In genomic region chr5:692530-693041, GRCh38 we compare ENCODE assay signal across 8 cellular contexts. TPM values are rescaled to one million over a fixed set of nuclear protein-coding genes. Genes with fewer than 3 reads are reported as not detected.
DNase-seq lines count a peak whose midpoint lies in the region; ATAC-seq, FAIRE-seq and TF ChIP-seq lines count a peak whose summit lies in the region.
"Not testable (repeated sequence)": the region's sequence is repeated elsewhere in the genome, so short reads cannot be mapped to it uniquely, and the experiment has no call there.

No MANE protein-coding gene starts in this region.

- not testable (repeated sequence) for FAIRE-seq in kidney (lab: Jason Lieb, UNC); pancreas (lab: Jason Lieb, UNC)

- not testable (repeated sequence) for H3K27ac Mint-ChIP-seq in activated CD4-positive, alpha-beta memory T cell treated with anti-CD3 and anti-CD28 coated beads, Interleukin-2, amount 10 ng/mL, durations not matched to agents 7 days and 5 days

- H3K9me3 ChIP-seq in kidney (ENCODE audit: control insufficient read depth in 1 of 2, low read length in 2 of 2); pancreas; upper lobe of right lung: not testable (repeated sequence)

- intact Hi-C loops in kidney (cut with DNase I); pancreas (cut with DNase I); upper lobe of right lung (cut with DNase I): not testable (repeated sequence)

- H3K9ac ChIP-seq in kidney (ENCODE audit: low read length in 2 of 2): peak overlapping the region in 1 of 2 donors; percentile 58

- ATAC-seq in GM21717 (IDR thresholded peaks at IDR 0.05; ENCODE audit: unreplicated experiment) (peak; percentile 11), pancreas (peak; percentile 10 to 26 (median 11)), upper lobe of right lung (peak; percentile 9)

- not testable (repeated sequence) for H3K36me3 ChIP-seq in kidney (ENCODE audit: control insufficient read depth in 1 of 2, insufficient read depth in 2 of 2, low read length in 2 of 2); pancreas; upper lobe of right lung

- H3K9me3 Mint-ChIP-seq in activated CD4-positive, alpha-beta memory T cell treated with anti-CD3 and anti-CD28 coated beads, Interleukin-2, amount 10 ng/mL, durations not matched to agents 7 days and 5 days: not testable (repeated sequence)

- H3K27me3 ChIP-seq in pancreas, upper lobe of right lung: not testable (repeated sequence)

- TF ChIP-seq CTCF in kidney (IDR thresholded peaks at IDR 0.05; ENCODE audit: borderline replicate concordance, extremely low read depth, insufficient read depth); pancreas (IDR thresholded peaks at IDR 0.05); upper lobe of right lung (IDR thresholded peaks at IDR 0.05): not testable (repeated sequence)

- H3K27me3 Mint-ChIP-seq in activated CD4-positive, alpha-beta memory T cell treated with anti-CD3 and anti-CD28 coated beads, Interleukin-2, amount 10 ng/mL, durations not matched to agents 7 days and 5 days: not testable (repeated sequence)

- CTCF ChIA-PET in activated CD4-positive, alpha-beta memory T cell treated with anti-CD3 and anti-CD28 coated beads, Interleukin-2, amount 10 ng/mL, durations not matched to agents 7 days and 5 days (lab: Charles Lee): not testable (repeated sequence)

- H3K4me3 ChIP-seq in GM08714 (ENCODE audit: low read length): peak overlapping the region; percentile 33; the same call in 1 of the 2 replicates
- peak overlapping the region in 1 of 2 donors; percentile 53 for H3K4me3 ChIP-seq in kidney (ENCODE audit: low read length in 2 of 2)
- H3K4me3 ChIP-seq in pancreas: peak overlapping the region; percentile 27 to 65 (median 49)
- H3K4me3 ChIP-seq in upper lobe of right lung: peak overlapping the region; percentile 54

- not testable (repeated sequence) for H3K4me1 ChIP-seq in kidney (ENCODE audit: control insufficient read depth in 1 of 2, insufficient read depth in 1 of 2, low read depth in 1 of 2, low read length in 2 of 2); pancreas; upper lobe of right lung

- H3K36me3 Mint-ChIP-seq in activated CD4-positive, alpha-beta memory T cell treated with anti-CD3 and anti-CD28 coated beads, Interleukin-2, amount 10 ng/mL, durations not matched to agents 7 days and 5 days (ENCODE audit: low read depth): not testable (repeated sequence)

- H3K4me1 Mint-ChIP-seq in activated CD4-positive, alpha-beta memory T cell treated with anti-CD3 and anti-CD28 coated beads, Interleukin-2, amount 10 ng/mL, durations not matched to agents 7 days and 5 days: not testable (repeated sequence)

- WGBS in pancreas, 2 donors: 0 to 1% methylated on average over 16 to 41 of the region's 41 CpGs

- not testable (repeated sequence) for H3K27ac ChIP-seq in kidney (ENCODE audit: low read depth in 2 of 2, low read length in 2 of 2)
- H3K27ac ChIP-seq in pancreas (peak overlapping the region in 1 of 4 donors; percentile 8), upper lobe of right lung (peak overlapping the region; percentile 17)

- H3K4me3 Mint-ChIP-seq in activated CD4-positive, alpha-beta memory T cell treated with anti-CD3 and anti-CD28 coated beads, Interleukin-2, amount 10 ng/mL, durations not matched to agents 7 days and 5 days: not testable (repeated sequence)

- DNase-seq in HT-29 (ENCODE audit: low spot score) (peak; percentile 26), ecto neural progenitor cell (ENCODE audit: low spot score) (peak; percentile 46), kidney (peak; percentile 73), pancreas (peak in 5 of 6 donors; percentile 20 to 66 (median 63)), upper lobe of right lung (peak; percentile 63)
- DNase-seq in activated CD4-positive, alpha-beta memory T cell treated with anti-CD3 and anti-CD28 coated beads, Interleukin-2, amount 10 ng/mL, durations not matched to agents 7 days and 5 days: peak; percentile 15

- POLR2A ChIA-PET in activated CD4-positive, alpha-beta memory T cell treated with anti-CD3 and anti-CD28 coated beads, Interleukin-2, amount 10 ng/mL, durations not matched to agents 7 days and 5 days (lab: Charles Lee): not testable (repeated sequence)

RNA-seq across cellular contexts. Expression of gene TPPP, which starts 0.6 kb away (rescaled TPM):
- 20.7 and 21.7 TPM in 2 replicates for total RNA-seq in HT-29 (2014; rRNA removed; shearing (Covaris generic))
- under 1 TPM; 0.10 to 0.15 TPM for total RNA-seq in activated CD4-positive, alpha-beta memory T cell treated with anti-CD3 and anti-CD28 coated beads, Interleukin-2, amount 10 ng/mL, durations not matched to agents 7 days and 5 days
- 6.9 TPM for total RNA-seq in kidney
- polyA plus RNA-seq in kidney (ENCODE audit: insufficient read depth, low read depth, low replicate concordance): 5.8 TPM
- total RNA-seq in pancreas: 1 to 10 TPM; 2.1 to 4.3 (median 2.6) TPM
- polyA plus RNA-seq in pancreas: 1 to 10 TPM; 2.7 to 6.4 TPM
- 16.1 TPM for total RNA-seq in upper lobe of right lung

Comparison
In these comparisons a context has a peak if more than half of its experiments do, and no peak if none do; other contexts are left out.
1. DNase-seq: peak in every context shown above with its lines; median percentile 73 in kidney; 63 in pancreas; 63 in upper lobe of right lung; 46 in ecto neural progenitor cell; 26 in HT-29; 15 in activated CD4-positive, alpha-beta memory T cell treated with anti-CD3 and anti-CD28 coated beads, Interleukin-2, amount 10 ng/mL, durations not matched to agents 7 days and 5 days.